ENCODE assay signal across 8 cellular contexts in the genomic region with DNA sequence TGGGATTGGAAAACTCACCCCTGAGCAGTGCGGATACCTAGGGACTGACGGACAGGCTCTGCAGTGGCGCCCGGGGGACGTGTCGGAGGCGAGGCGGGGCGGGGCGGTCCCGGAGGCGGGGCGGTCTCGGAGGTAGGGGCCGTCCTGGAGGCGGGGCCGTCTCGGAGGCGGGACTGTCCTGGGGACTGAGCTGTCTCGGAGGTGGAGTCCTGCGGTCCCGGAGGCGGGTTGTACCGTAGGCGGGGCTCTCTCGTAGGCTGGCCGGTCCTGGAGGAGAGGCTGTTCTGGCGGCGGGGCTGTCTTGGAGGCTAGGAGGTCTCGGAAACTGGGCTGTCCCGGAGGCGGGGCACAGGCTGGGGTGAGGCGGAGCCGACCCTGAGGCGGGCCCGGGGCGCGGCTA.
DNase-seq lines count a peak whose midpoint lies in the region; ATAC-seq and TF ChIP-seq lines count a peak whose summit lies in the region.
"Not testable (repeated sequence)": the region's sequence is repeated elsewhere in the genome, so short reads cannot be mapped to it uniquely, and the experiment has no call there.

No MANE protein-coding gene starts in this region.

- H3K4me1 ChIP-seq in tibial artery, result not testable (repeated sequence)

- intact Hi-C loops in cardiac septum (cut with DNase I); sciatic nerve (cut with DNase I); tibial artery (cut with DNase I; ENCODE audit: low total_unique reads): not testable (repeated sequence)

- peak; percentile 72 for DNase-seq in NCI-H146 (lab: John Stamatoyannopoulos, UW)
- DNase-seq in T1000 (lab: John Stamatoyannopoulos, UW), result peak; percentile 85
- peak; percentile 93 for DNase-seq in activated naive CD4-positive, alpha-beta T cell treated with anti-CD3 and anti-CD28 coated beads, Interleukin-2, amount 50 U/mL, for 16 hours
- DNase-seq in cardiac septum (ENCODE audit: low spot score), result peak; percentile 95
- peak; percentile 93 for DNase-seq in sciatic nerve (ENCODE audit: low spot score)
- peak; percentile 97 to 98 for DNase-seq in tibial artery

- H3K27me3 ChIP-seq in tibial artery, result not testable (repeated sequence)

- H3K36me3 ChIP-seq in tibial artery, result not testable (repeated sequence)

- peak overlapping the region; percentile 55 to 59 for H3K27ac ChIP-seq in tibial artery

- ATAC-seq in GM18511 (IDR thresholded peaks at IDR 0.05; ENCODE audit: unreplicated experiment), result peak; percentile 80
- peak; percentile 79 for ATAC-seq in HG02840 (IDR thresholded peaks at IDR 0.05; ENCODE audit: low FRiP score, unreplicated experiment)
- ATAC-seq in sciatic nerve, result peak; percentile 98

- TF ChIP-seq CTCF in tibial artery (IDR thresholded peaks at IDR 0.05), result not testable (repeated sequence)

- H3K4me3 ChIP-seq in tibial artery, result peak overlapping the region; percentile 51 to 52

- H3K9me3 ChIP-seq in tibial artery, result not testable (repeated sequence)

Comparison
In these comparisons a context has a peak if more than half of its experiments do, and no peak if none do; other contexts are left out.
1. Peak in every context shown above with its lines: DNase-seq, ATAC-seq, H3K4me3 ChIP-seq and H3K27ac ChIP-seq.